Comparison of ENCODE assay signal across 25 cellular contexts in genomic region chr15:67820147-67820991, GRCh38. TPM values are rescaled to one million over a fixed set of nuclear protein-coding genes. Genes with fewer than 3 reads are reported as not detected.
A peak's percentile ranks its signal among the peaks of the same experiment; 100 is the strongest.
DNase-seq lines count a peak whose midpoint lies in the region; ATAC-seq and TF ChIP-seq lines count a peak whose summit lies in the region.
"Had no signal": no experiment of that assay in that cellular context is flagged by ENCODE, and none has a peak within 500 bp of the region (broad histone marks: within the 10 kb centered on the region; RNA-seq: fewer than 3 reads in every experiment).

No MANE protein-coding gene starts in this region.

- WGBS in H9 (ENCODE audit: extremely low coverage, insufficient read length, low lambda C conversion rate) = no CpG with 5 or more reads among the region's 49 CpGs
- 35 to 41% methylated on average over 36 to 49 of the region's 49 CpGs for WGBS in endodermal cell (ENCODE audit: insufficient coverage in 1 of 2, insufficient read length in 1 of 2), 2 experiments

- H3K9ac ChIP-seq in H9 (ENCODE audit: extremely low read depth, insufficient read length, low read length) = no peak overlapping the region
- no peak overlapping the region for H3K9ac ChIP-seq in endodermal cell (ENCODE audit: extremely low read depth, low read length, poor library complexity, severe bottlenecking)

- no peak overlapping the region for H4K91ac ChIP-seq in H9 (ENCODE audit: insufficient read length, low read depth, low read length)

- H3K36me3 Mint-ChIP-seq in T-helper 1 cell treated with Interleukin-12 subunit alpha and Interleukin-12 subunit beta and Interleukin-4 antibody, amounts not matched to agents 30 μg/mL and 1 μg/mL, for 36 hours (ENCODE audit: low read depth) = peaks cover 4% of the 10 kb centered on the region
- H3K36me3 Mint-ChIP-seq in H9 (ENCODE audit: insufficient read depth in 1 of 3, low read depth in 3 of 3) (peaks cover 0 to 4% (median 0%) of the 10 kb centered on the region in 3 experiments; a peak in 3 of 7 replicates), endodermal cell (ENCODE audit: low read depth) (peaks cover 3% of the 10 kb centered on the region)
- peaks cover 11 to 25% (median 14%) of the 10 kb centered on the region in 3 donors for H3K36me3 Mint-ChIP-seq in naive thymus-derived CD8-positive, alpha-beta T cell
- H3K36me3 Mint-ChIP-seq: natural killer cell treated with Interleukin-12 subunit alpha and Interleukin-12 subunit beta and Interleukin-15 and Interleukin-18, amount 100 ng/mL, for 72 hours had no signal

- no peak overlapping the region for H4K5ac ChIP-seq in H9 (ENCODE audit: insufficient read length, low read depth, low read length)

- no peak overlapping the region for H3T11ph ChIP-seq in H9 (ENCODE audit: low read length)

- H3K27ac Mint-ChIP-seq in T-helper 1 cell treated with Interleukin-12 subunit alpha and Interleukin-12 subunit beta and Interleukin-4 antibody, amounts not matched to agents 30 μg/mL and 1 μg/mL, for 36 hours = peak overlapping the region; percentile 31
- H3K27ac Mint-ChIP-seq in H9 (no peak overlapping the region), endodermal cell (no peak overlapping the region)
- H3K27ac Mint-ChIP-seq in naive thymus-derived CD8-positive, alpha-beta T cell = no peak overlapping the region
- H3K27ac Mint-ChIP-seq: activated naive CD4-positive, alpha-beta T cell treated with anti-CD3 and anti-CD28 coated beads, Interleukin-2, amount 50 U/mL, for 72 hours; natural killer cell treated with Interleukin-12 subunit alpha and Interleukin-12 subunit beta and Interleukin-15 and Interleukin-18, amount 100 ng/mL, for 72 hours had no signal

- H3K9me3 ChIP-seq in H9 (ENCODE audit: control insufficient read depth, low read depth, low read length) (no peaks in the 10 kb centered on the region), endodermal cell (ENCODE audit: control insufficient read depth, low read length) (peaks cover 6% of the 10 kb centered on the region)
- H3K9me3 ChIP-seq: Peyer's patch had no signal

- no peak overlapping the region for H2BK12ac ChIP-seq in H9 (ENCODE audit: insufficient read length, low read depth, low read length)

- H3K27me3 ChIP-seq in H9 (ENCODE audit: insufficient read depth, low read length) (peaks cover 66% of the 10 kb centered on the region), endodermal cell (ENCODE audit: control insufficient read depth, insufficient read depth, low read length, poor library complexity, severe bottlenecking) (peaks cover 99% of the 10 kb centered on the region)

- no peak overlapping the region for H3K4me3 ChIP-seq in endodermal cell (ENCODE audit: low read length)
- H3K4me3 ChIP-seq: Peyer's patch had no signal

- no peaks in the 10 kb centered on the region for H3K36me3 ChIP-seq in endodermal cell (ENCODE audit: control insufficient read depth, insufficient read depth, low read length)
- H3K36me3 ChIP-seq: BE2C, Peyer's patch had no signal

- no peaks in the 10 kb centered on the region for H3K23me2 ChIP-seq in H9 (ENCODE audit: insufficient read length, low read depth, low read length, poor library complexity, severe bottlenecking)

- H3K4me3 Mint-ChIP-seq in T-helper 1 cell treated with Interleukin-12 subunit alpha and Interleukin-12 subunit beta and Interleukin-4 antibody, amounts not matched to agents 30 μg/mL and 1 μg/mL, for 36 hours = no peak overlapping the region
- H3K4me3 Mint-ChIP-seq in H9 (peak overlapping the region in 1 of 2 experiments; percentile 64; a peak in 3 of 5 replicates), endodermal cell (no peak overlapping the region)
- H3K4me3 Mint-ChIP-seq in naive thymus-derived CD8-positive, alpha-beta T cell = peak overlapping the region in 2 of 10 donors; percentile 26 to 71
- H3K4me3 Mint-ChIP-seq: activated B cell treated with CpG ODN at 0.5 μM for 24 hours; activated CD4-positive, alpha-beta memory T cell treated with anti-CD3 and anti-CD28 coated beads, Interleukin-2, amount 10 ng/mL, durations not matched to agents 7 days and 5 days; activated T-cell treated with anti-CD3 and anti-CD28 coated beads, Interleukin-2, amount 50 U/mL, for 24 hours; natural killer cell treated with Interleukin-12 subunit alpha and Interleukin-12 subunit beta and Interleukin-15 and Interleukin-18, amount 100 ng/mL, for 72 hours had no signal

- no peaks in the 10 kb centered on the region for H3K79me2 ChIP-seq in H9 (ENCODE audit: insufficient read depth, low read length)

- H4K8ac ChIP-seq in H9 (replicated peaks; ENCODE audit: insufficient read length, low read depth, low read length) = no peak overlapping the region

- H2BK20ac ChIP-seq in H9 (ENCODE audit: low read depth, low read length, poor library complexity, severe bottlenecking) = no peak overlapping the region

- no peak overlapping the region for H2BK15ac ChIP-seq in H9 (ENCODE audit: low read depth, low read length)

- no peak overlapping the region for H3K23ac ChIP-seq in H9 (ENCODE audit: insufficient read length, low read depth, low read length)

- H4K20me1 ChIP-seq in H9 (ENCODE audit: control insufficient read depth, insufficient read depth, insufficient read length) = peaks cover 3% of the 10 kb centered on the region

- peaks cover 86% of the 10 kb centered on the region for H3K27me3 Mint-ChIP-seq in T-helper 1 cell treated with Interleukin-12 subunit alpha and Interleukin-12 subunit beta and Interleukin-4 antibody, amounts not matched to agents 30 μg/mL and 1 μg/mL, for 36 hours (ENCODE audit: low read depth)
- H3K27me3 Mint-ChIP-seq in H9 (ENCODE audit: low read depth) (peaks cover 90% of the 10 kb centered on the region), endodermal cell (ENCODE audit: insufficient read depth) (peaks cover 91% of the 10 kb centered on the region)
- peaks cover 36 to 72% (median 59%) of the 10 kb centered on the region in 5 donors for H3K27me3 Mint-ChIP-seq in naive thymus-derived CD8-positive, alpha-beta T cell

- H3K27ac ChIP-seq in H9 (ENCODE audit: insufficient read length, low read depth, low read length) = no peak overlapping the region
- no peak overlapping the region for H3K27ac ChIP-seq in endodermal cell (ENCODE audit: low read depth, low read length)
- H3K27ac ChIP-seq: 22Rv1, Peyer's patch had no signal

- no peak overlapping the region for H3K4ac ChIP-seq in H9 (ENCODE audit: low read depth, low read length)

- H2AK5ac ChIP-seq in H9 (ENCODE audit: insufficient read length, low read length) = no peak overlapping the region

- no peaks in the 10 kb centered on the region for H3K79me1 ChIP-seq in H9 (ENCODE audit: insufficient read depth, low read depth, low read length, poor library complexity, severe bottlenecking)

- DNase-seq in T-helper 1 cell = no peak
- no peak for DNase-seq in H9
- DNase-seq in endodermal cell = peak; percentile 54
- DNase-seq in naive thymus-derived CD8-positive, alpha-beta T cell = no peak
- DNase-seq in foreskin melanocyte = no peak
- DNase-seq in activated effector memory CD4-positive, alpha-beta T cell treated with anti-CD3 and anti-CD28 coated beads, Interleukin-2, amount 50 U/mL, for 16 hours = no peak
- DNase-seq: activated B cell treated with CpG ODN at 0.5 μM for 24 hours; activated CD4-positive, alpha-beta memory T cell treated with anti-CD3 and anti-CD28 coated beads, Interleukin-2, amount 10 ng/mL, durations not matched to agents 7 days and 5 days; BE2C; DMS79; NCI-H1048; NCI-H1930; NCI-H446 treated with DMSO at 0.1 percent for 48 hours; NK-92 treated with Interleukin-12 subunit alpha and Interleukin-12 subunit beta, amount 100 ng/mL, for 24 hours; small intestine; stimulated activated CD4-positive, alpha-beta T cell treated with anti-CD3 and anti-CD28 coated beads, Interleukin-4, amount 100 ng/mL, for 24 hours; T-helper 9 cell had no signal

- no peak overlapping the region for H3K56ac ChIP-seq in H9 (ENCODE audit: insufficient read length, low read depth, low read length)

- H2BK120ac ChIP-seq in H9 (ENCODE audit: low read depth, low read length, poor library complexity, severe bottlenecking) = no peak overlapping the region

- no peaks in the 10 kb centered on the region for H3K9me3 Mint-ChIP-seq in T-helper 1 cell treated with Interleukin-12 subunit alpha and Interleukin-12 subunit beta and Interleukin-4 antibody, amounts not matched to agents 30 μg/mL and 1 μg/mL, for 36 hours
- H3K9me3 Mint-ChIP-seq in H9 (peaks cover 2 to 8% of the 10 kb centered on the region in 2 experiments; a peak in 4 of 5 replicates), endodermal cell (peaks cover 14% of the 10 kb centered on the region)
- H3K9me3 Mint-ChIP-seq in naive thymus-derived CD8-positive, alpha-beta T cell = peaks cover 0 to 18% (median 4%) of the 10 kb centered on the region in 9 donors
- H3K9me3 Mint-ChIP-seq: activated CD4-positive, alpha-beta memory T cell treated with anti-CD3 and anti-CD28 coated beads, Interleukin-2, amount 10 ng/mL, durations not matched to agents 7 days and 5 days; activated naive CD4-positive, alpha-beta T cell treated with anti-CD3 and anti-CD28 coated beads, Interleukin-2, amount 50 U/mL, for 72 hours; activated T-cell treated with anti-CD3 and anti-CD28 coated beads, Interleukin-2, amount 50 U/mL, for 24 hours; natural killer cell treated with Interleukin-12 subunit alpha and Interleukin-12 subunit beta and Interleukin-15 and Interleukin-18, amount 100 ng/mL, for 72 hours had no signal

- no peak overlapping the region for H3K14ac ChIP-seq in H9 (ENCODE audit: insufficient read depth, low read length)

- H3K4me1 ChIP-seq in H9 (ENCODE audit: insufficient read depth, low read length) (0 out of 2 replicates have a peak, but pooled peaks cover under 1% of the 10 kb centered on the region), endodermal cell (ENCODE audit: control insufficient read depth, insufficient read depth, low read length) (peaks cover 5% of the 10 kb centered on the region)
- H3K4me1 ChIP-seq: BE2C had no signal

- TF ChIP-seq CTCF in H9 (conservative IDR thresholded peaks at IDR 0.05) (no peak), endodermal cell (conservative IDR thresholded peaks at IDR 0.05) (no peak)

- peaks cover 12% of the 10 kb centered on the region for H3K4me1 Mint-ChIP-seq in T-helper 1 cell treated with Interleukin-12 subunit alpha and Interleukin-12 subunit beta and Interleukin-4 antibody, amounts not matched to agents 30 μg/mL and 1 μg/mL, for 36 hours (ENCODE audit: low read depth)
- H3K4me1 Mint-ChIP-seq in H9 (peaks cover 19 to 45% of the 10 kb centered on the region in 2 experiments), endodermal cell (peaks cover 15% of the 10 kb centered on the region)
- H3K4me1 Mint-ChIP-seq in naive thymus-derived CD8-positive, alpha-beta T cell = peaks cover 23 to 47% (median 36%) of the 10 kb centered on the region in 4 donors

- H3K18ac ChIP-seq in H9 (ENCODE audit: insufficient read length, low read depth, low read length) = no peak overlapping the region

- peak overlapping the region; percentile 1 for H3K4me2 ChIP-seq in H9 (ENCODE audit: insufficient read depth, insufficient read length, low read length)

- H2AFZ ChIP-seq in H9 (ENCODE audit: low read length) = no peak overlapping the region

- H2BK5ac ChIP-seq in H9 (ENCODE audit: insufficient read length, low read length) = no peak overlapping the region

- ATAC-seq in naive thymus-derived CD8-positive, alpha-beta T cell = peak; percentile 24 to 34
- ATAC-seq in HG03442 (IDR thresholded peaks at IDR 0.05; ENCODE audit: unreplicated experiment) = no peak

- POLR2A ChIA-PET in naive thymus-derived CD8-positive, alpha-beta T cell (lab: Charles Lee) = no interaction called here

RNA-seq across cellular contexts. Expression of gene SKOR1, which starts 4.9 kb away (rescaled TPM):
- total RNA-seq in H9 (2021) (0.13 TPM in 2 replicates), endodermal cell (under 1 TPM; 0.37 to 0.51 TPM)
- 2.0 TPM for polyA plus RNA-seq in endodermal cell (2013, experiment 1 of 2)
- polyA plus RNA-seq in endodermal cell (2013, experiment 2 of 2) = 1.7 TPM
- total RNA-seq in naive thymus-derived CD8-positive, alpha-beta T cell = 1 to 10 TPM; 1.0 to 1.4 TPM
- under 1 TPM in 1 of 3 donors, not detected in 2; 0.05 TPM for polyA plus RNA-seq in naive thymus-derived CD8-positive, alpha-beta T cell

RNA-seq across cellular contexts. Expression of gene RNU6-1, which starts 19.5 kb away (rescaled TPM):
- total RNA-seq in H9 (2021) (not detected in 2 replicates), endodermal cell (not detected)
- under 0.01 TPM for polyA plus RNA-seq in endodermal cell (2013, experiment 1 of 2)
- under 0.01 TPM for polyA plus RNA-seq in endodermal cell (2013, experiment 2 of 2)
- not detected for total RNA-seq in naive thymus-derived CD8-positive, alpha-beta T cell
- polyA plus RNA-seq in naive thymus-derived CD8-positive, alpha-beta T cell = not detected
- total RNA-seq: activated B cell treated with CpG ODN at 0.5 μM for 24 hours; activated CD4-positive, alpha-beta memory T cell treated with anti-CD3 and anti-CD28 coated beads, Interleukin-2, amount 10 ng/mL, durations not matched to agents 7 days and 5 days; activated naive CD4-positive, alpha-beta T cell treated with anti-CD3 and anti-CD28 coated beads, Interleukin-2, amount 50 U/mL, for 72 hours; natural killer cell treated with Interleukin-12 subunit alpha and Interleukin-12 subunit beta and Interleukin-15 and Interleukin-18, amount 100 ng/mL, for 72 hours; Peyer's patch; ureter had no signal
- polyA plus RNA-seq: small intestine had no signal
